ENCODE assay signal across 10 cellular contexts in genomic region chr7:140676303-140676702, GRCh38. TPM values are rescaled to one million over a fixed set of nuclear protein-coding genes. Genes with fewer than 3 reads are reported as not detected.
DNase-seq lines count a peak whose midpoint lies in the region; ATAC-seq and TF ChIP-seq lines count a peak whose summit lies in the region.
"Had no signal": no experiment of that assay in that cellular context is flagged by ENCODE, and none has a peak within 500 bp of the region (broad histone marks: within the 10 kb centered on the region; RNA-seq: fewer than 3 reads in every experiment).

No MANE protein-coding gene starts in this region.

- H3K27ac Mint-ChIP-seq in activated CD4-positive, alpha-beta T cell treated with anti-CD3 and anti-CD28 coated beads for 36 hours, result no peak overlapping the region
- H3K27ac Mint-ChIP-seq: T-cell had no signal

- DNase-seq in GM12865 (ENCODE audit: low read depth) (peak; percentile 60), SIG-M5 treated with dmso at 0.1 percent for 504 hours (lab: John Stamatoyannopoulos, UW; ENCODE audit: unreplicated experiment) (peak; percentile 55), islet precursor cell (no peak), NCI-H2196 (lab: John Stamatoyannopoulos, UW; ENCODE audit: unreplicated experiment) (no peak), NCI-H1694 (lab: John Stamatoyannopoulos, UW) (no peak)
- DNase-seq in activated CD4-positive, alpha-beta T cell treated with anti-CD3 and anti-CD28 coated beads for 36 hours, result no peak
- DNase-seq: NCI-H1092, T-cell had no signal

- intact Hi-C loops in activated CD4-positive, alpha-beta T cell treated with anti-CD3 and anti-CD28 coated beads for 36 hours (cut with DNase I, micrococcal nuclease), result loop anchor here in 1 of 2 experiments (10.0 kb wide), 2 partner anchors 502 to 1312 kb away; partner anchors contain the start of gene KDM7A

- peaks cover 35% of the 10 kb centered on the region for H3K4me1 Mint-ChIP-seq in activated CD4-positive, alpha-beta T cell treated with anti-CD3 and anti-CD28 coated beads for 36 hours

- no peak for TF ChIP-seq CTCF in GM12865 (IDR thresholded peaks at IDR 0.05; ENCODE audit: insufficient read depth, low read depth, low read length, missing control alignments)

- POLR2A ChIA-PET in activated CD4-positive, alpha-beta T cell treated with anti-CD3 and anti-CD28 coated beads for 36 hours (lab: Charles Lee), result no interaction called here

- no peaks in the 10 kb centered on the region for H3K9me3 Mint-ChIP-seq in activated CD4-positive, alpha-beta T cell treated with anti-CD3 and anti-CD28 coated beads for 36 hours (ENCODE audit: low read depth)
- H3K9me3 Mint-ChIP-seq: T-cell had no signal

- no peak overlapping the region for H3K4me3 Mint-ChIP-seq in activated CD4-positive, alpha-beta T cell treated with anti-CD3 and anti-CD28 coated beads for 36 hours
- H3K4me3 Mint-ChIP-seq: T-cell had no signal

- H3K27me3 Mint-ChIP-seq in activated CD4-positive, alpha-beta T cell treated with anti-CD3 and anti-CD28 coated beads for 36 hours, result no peaks in the 10 kb centered on the region
- H3K27me3 Mint-ChIP-seq: T-cell had no signal

- CTCF ChIA-PET in activated CD4-positive, alpha-beta T cell treated with anti-CD3 and anti-CD28 coated beads for 36 hours (lab: Charles Lee), result interaction anchor here (0.9 to 1.8 kb wide), 3 partner anchors 14 to 199 kb away, joined by 3 to 6 read pairs (median 4); partner anchors contain the start of gene NDUFB2

- ATAC-seq in GM21360 (IDR thresholded peaks at IDR 0.05; ENCODE audit: unreplicated experiment) (peak; percentile 44), HG03097 (IDR thresholded peaks at IDR 0.05; ENCODE audit: low FRiP score, unreplicated experiment) (peak; percentile 47)
- no peak for ATAC-seq in activated CD4-positive, alpha-beta T cell treated with anti-CD3 and anti-CD28 coated beads for 36 hours
- ATAC-seq: T-cell had no signal

- H3K4me3 ChIP-seq in GM12865 (ENCODE audit: low read depth, low read length), result no peak overlapping the region

- peaks cover 41% of the 10 kb centered on the region for H3K36me3 Mint-ChIP-seq in activated CD4-positive, alpha-beta T cell treated with anti-CD3 and anti-CD28 coated beads for 36 hours (ENCODE audit: low read depth)

RNA-seq across cellular contexts. Expression of gene ADCK2, which starts 3.6 kb away (rescaled TPM):
- 10 to 100 TPM; 16.5 to 25.7 TPM for total RNA-seq in activated CD4-positive, alpha-beta T cell treated with anti-CD3 and anti-CD28 coated beads for 36 hours

RNA-seq across cellular contexts. Expression of gene NDUFB2, which starts 20.2 kb away (rescaled TPM):
- 100 to 1,000 TPM in 1 of 2 experiments, 10 to 100 TPM in 1; 83.8 to 162 TPM for total RNA-seq in activated CD4-positive, alpha-beta T cell treated with anti-CD3 and anti-CD28 coated beads for 36 hours

RNA-seq across cellular contexts. Expression of gene DENND2A, which starts 35.7 kb away (rescaled TPM):
- total RNA-seq in activated CD4-positive, alpha-beta T cell treated with anti-CD3 and anti-CD28 coated beads for 36 hours, result not detected

Comparison
In these comparisons a context has a peak if more than half of its experiments do, and no peak if none do; other contexts are left out.
1. DNase-seq: peak in GM12865 (single experiment) and SIG-M5 treated with dmso at 0.1 percent for 504 hours (single experiment); none in islet precursor cell (single experiment), activated CD4-positive, alpha-beta T cell treated with anti-CD3 and anti-CD28 coated beads for 36 hours (single experiment), NCI-H2196 (single experiment) and NCI-H1694 (single experiment).